ENCODE assay signal across 19 cellular contexts in the genomic region with DNA sequence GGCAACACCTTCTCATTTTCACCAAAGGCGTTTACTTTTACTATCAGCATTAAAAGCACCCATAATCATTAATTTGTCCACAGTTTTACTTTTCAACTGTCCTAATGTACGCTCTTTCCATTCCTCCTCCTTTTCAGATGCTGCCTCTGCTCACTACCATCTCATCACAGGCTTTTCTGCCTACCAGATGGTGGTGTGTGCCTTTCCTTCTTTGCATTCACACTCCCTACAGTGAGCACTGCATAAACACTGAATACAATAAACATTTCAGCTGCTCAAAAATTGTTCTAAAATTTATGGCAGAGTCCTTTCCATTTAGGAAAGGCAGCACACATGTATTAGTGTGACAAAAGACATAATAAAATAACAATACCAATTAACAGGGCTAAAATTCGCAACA.
DNase-seq lines count a peak whose midpoint lies in the region; ATAC-seq and TF ChIP-seq lines count a peak whose summit lies in the region.
"Had no signal": no experiment of that assay in that cellular context is flagged by ENCODE, and none has a peak within 500 bp of the region (broad histone marks: within the 10 kb centered on the region; RNA-seq: fewer than 3 reads in every experiment).

No MANE protein-coding gene starts in this region.

- H3K9ac ChIP-seq in OCI-LY1 (ENCODE audit: low read length) (no peak overlapping the region), iPS-18a (ENCODE audit: low read length) (no peak overlapping the region), neuronal stem cell (ENCODE audit: low read depth, low read length, poor library complexity) (no peak overlapping the region)
- H3K9ac ChIP-seq: BLaER1 had no signal

- no peaks in the 10 kb centered on the region for H4K20me1 ChIP-seq in OCI-LY1 (ENCODE audit: insufficient read depth, low read length)
- H4K20me1 ChIP-seq: BLaER1 had no signal

- H2BK5ac ChIP-seq in neuronal stem cell (ENCODE audit: low read length), result no peak overlapping the region

- H2BK120ac ChIP-seq in neuronal stem cell (ENCODE audit: low read depth, low read length), result no peak overlapping the region

- H3K27me3 ChIP-seq in OCI-LY1 (ENCODE audit: insufficient read depth, low read length) (no peaks in the 10 kb centered on the region), iPS-18a (ENCODE audit: control insufficient read depth, insufficient read depth, low read length) (no peaks in the 10 kb centered on the region), neuronal stem cell (ENCODE audit: control insufficient read depth in 3 of 3, insufficient read depth in 3 of 3, low read depth in 1 of 3, low read length in 3 of 3) (no peaks in the 10 kb centered on the region)
- H3K27me3 ChIP-seq: BLaER1 had no signal

- H3K36me3 ChIP-seq in OCI-LY1 (ENCODE audit: insufficient read depth, low read length) (no peaks in the 10 kb centered on the region), iPS-18a (ENCODE audit: control insufficient read depth, low read depth, low read length) (no peaks in the 10 kb centered on the region), neuronal stem cell (replicated peaks in 1 of 2; ENCODE audit: control insufficient read depth in 2 of 2, insufficient read depth in 2 of 2, low read length in 2 of 2) (no peaks in the 10 kb centered on the region)
- H3K36me3 ChIP-seq: BLaER1 had no signal

- H3K27ac ChIP-seq in OCI-LY1 (ENCODE audit: low read depth, low read length, poor library complexity, severe bottlenecking) (peak overlapping the region; percentile 67), iPS-18a (ENCODE audit: low read length) (peak overlapping the region; percentile 15), neuronal stem cell (replicated peaks; ENCODE audit: low read length) (no peak overlapping the region)
- H3K27ac ChIP-seq: BLaER1, PC-9, RWPE1 had no signal

- H2AFZ ChIP-seq in OCI-LY1 (ENCODE audit: low read length) (no peak overlapping the region), neuronal stem cell (ENCODE audit: low read length) (peak overlapping the region; percentile 27)
- H2AFZ ChIP-seq: PC-9 had no signal

- H3K9me2 ChIP-seq in OCI-LY1 (ENCODE audit: low read depth, low read length), result no peaks in the 10 kb centered on the region

- TF ChIP-seq CTCF in OCI-LY1 (IDR thresholded peaks at IDR 0.05; ENCODE audit: low read length), result no peak

- H3K4me2 ChIP-seq in OCI-LY1 (ENCODE audit: low read length), result no peak overlapping the region; the same call in 1 of the 2 replicates
- no peak overlapping the region for H3K4me2 ChIP-seq in neuronal stem cell (ENCODE audit: insufficient read depth, low read length, poor library complexity, severe bottlenecking)
- H3K4me2 ChIP-seq: BLaER1, PC-9 had no signal

- H3K9me3 ChIP-seq in OCI-LY1 (ENCODE audit: low read length), result no peaks in the 10 kb centered on the region
- no peaks in the 10 kb centered on the region for H3K9me3 ChIP-seq in iPS-18a (ENCODE audit: control insufficient read depth, low read depth, low read length)
- no peaks in the 10 kb centered on the region for H3K9me3 ChIP-seq in neuronal stem cell (replicated peaks in 1 of 2; ENCODE audit: control insufficient read depth in 2 of 2, insufficient read depth in 1 of 2, low read depth in 1 of 2, low read length in 2 of 2)
- H3K9me3 ChIP-seq: BLaER1 had no signal

- H3K14ac ChIP-seq in neuronal stem cell (ENCODE audit: low read length), result no peak overlapping the region

- H2BK15ac ChIP-seq in neuronal stem cell (ENCODE audit: low read length), result no peak overlapping the region

- H3K18ac ChIP-seq in neuronal stem cell (ENCODE audit: low read length), result no peak overlapping the region

- no peaks in the 10 kb centered on the region for H3K79me2 ChIP-seq in OCI-LY1 (ENCODE audit: insufficient read depth, low read length)

- no CpG with 5 or more reads among the region's 3 CpGs for WGBS in neuronal stem cell (ENCODE audit: extremely low coverage in 2 of 2, insufficient read length in 2 of 2, insufficient replicate concordance in 1 of 2), 2 donors

- H3K4ac ChIP-seq in neuronal stem cell (ENCODE audit: low read length), result no peak overlapping the region

- no peak overlapping the region for H2AK5ac ChIP-seq in neuronal stem cell (ENCODE audit: low read depth, low read length)

- DNase-seq in DMS114 treated with DMSO at 0.1 percent for 48 hours (lab: John Stamatoyannopoulos, UW; ENCODE audit: unreplicated experiment) (peak; percentile 26), neuronal stem cell (ENCODE audit: low spot score) (no peak), inferior parietal cortex (ENCODE audit: extremely low spot score) (no peak)
- DNase-seq: CD8-positive, alpha-beta T cell; DMS79; HCEC 1CT; KBM-7; NCI-H1105; NCI-H1694 treated with DMSO at 0.1 percent for 48 hours; NCI-H2227 treated with DMSO at 0.1 percent for 48 hours; NCI-H524; PC-9; SIG-M5 had no signal

- H3F3A ChIP-seq in OCI-LY1 (ENCODE audit: insufficient read depth, low read length), result no peaks in the 10 kb centered on the region

- no peak for ATAC-seq in HG02870 (IDR thresholded peaks at IDR 0.05; ENCODE audit: unreplicated experiment)
- no peak for ATAC-seq in GM21786 (IDR thresholded peaks at IDR 0.05; ENCODE audit: unreplicated experiment)
- ATAC-seq: CD8-positive, alpha-beta T cell had no signal

- H3K23ac ChIP-seq in neuronal stem cell (ENCODE audit: low read depth, low read length, poor library complexity), result no peak overlapping the region

- H4K8ac ChIP-seq in neuronal stem cell (ENCODE audit: low read depth, low read length), result no peak overlapping the region

- no peak overlapping the region for H4K91ac ChIP-seq in neuronal stem cell (ENCODE audit: low read depth, low read length, poor library complexity)

- H3K4me1 ChIP-seq in OCI-LY1 (ENCODE audit: insufficient read depth, low read length, severe bottlenecking) (peaks cover 31% of the 10 kb centered on the region), iPS-18a (ENCODE audit: control insufficient read depth, low read depth, low read length) (peaks cover 22% of the 10 kb centered on the region), neuronal stem cell (ENCODE audit: control insufficient read depth in 2 of 2, insufficient read depth in 1 of 2, low read depth in 1 of 2, low read length in 2 of 2) (peaks cover 4 to 13% of the 10 kb centered on the region in 2 donors)
- H3K4me1 ChIP-seq: BLaER1 had no signal

- H3K79me1 ChIP-seq in neuronal stem cell (ENCODE audit: low read depth, low read length), result no peaks in the 10 kb centered on the region

- H2BK12ac ChIP-seq in neuronal stem cell (ENCODE audit: low read length), result no peak overlapping the region

- H3K4me3 ChIP-seq in OCI-LY1 (ENCODE audit: low read depth, low read length, poor library complexity, severe bottlenecking), result no peak overlapping the region
- H3K4me3 ChIP-seq in iPS-18a (ENCODE audit: low read length), result no peak overlapping the region
- no peak overlapping the region for H3K4me3 ChIP-seq in neuronal stem cell (ENCODE audit: low read length in 2 of 2)
- H3K4me3 ChIP-seq: BLaER1, PC-9 had no signal
